8 cellular contexts compared by ENCODE assay signal in the genomic region with DNA sequence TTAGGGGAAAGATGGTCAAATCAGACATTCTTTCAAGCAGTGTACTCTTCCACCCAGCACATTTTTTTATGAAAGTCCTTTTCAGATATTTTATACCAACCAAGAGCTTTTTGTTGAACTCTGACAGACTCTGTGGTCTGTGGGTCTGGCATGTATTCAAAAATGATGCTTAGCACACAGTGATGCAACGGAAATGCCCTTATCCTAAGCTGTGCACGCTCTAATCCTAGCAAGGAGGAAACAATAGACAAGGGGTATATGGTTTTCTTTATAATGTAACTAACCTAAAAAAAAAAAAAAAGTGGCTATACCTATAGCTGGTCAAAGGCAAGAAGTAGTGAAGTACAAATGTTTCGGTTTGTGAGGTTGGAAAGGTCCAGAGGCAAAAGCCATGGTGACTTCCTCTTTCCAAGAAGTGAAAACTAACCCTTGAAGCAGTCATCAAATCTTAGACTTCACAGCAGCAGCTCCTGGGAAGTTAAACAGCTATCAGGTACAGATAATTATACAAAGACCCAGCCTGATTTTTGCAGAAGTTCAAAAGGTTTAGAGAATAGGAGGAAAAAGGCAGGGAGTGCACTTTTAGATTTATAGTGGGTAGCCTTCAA.
DNase-seq lines count a peak whose midpoint lies in the region; ATAC-seq lines count a peak whose summit lies in the region.

No MANE protein-coding gene starts in this region.

- DNase-seq in Right ventricle myocardium inferior (ENCODE audit: missing footprints) (no peak), cardiac septum (ENCODE audit: low spot score) (no peak), HT1080 (ENCODE audit: low read depth) (peak; percentile 94), amniotic epithelial cell (ENCODE audit: low read depth) (peak; percentile 97), left lobe of liver (ENCODE audit: low spot score) (no peak), hypothalamus (lab: John Stamatoyannopoulos, UW) (no peak), D341Med (ENCODE audit: low spot score) (no peak), NCI-H2196 treated with DMSO at 0.1 percent for 48 hours (lab: John Stamatoyannopoulos, UW; ENCODE audit: unreplicated experiment) (no peak)

- ATAC-seq in Right ventricle myocardium inferior = peak; percentile 45
- ATAC-seq in left lobe of liver = peak; percentile 44

- intact Hi-C loops in Right ventricle myocardium inferior (cut with DNase I) (loop anchor here (5.0 kb wide), 1 partner anchor 50 kb away; no protein-coding TSS in a partner anchor), cardiac septum (cut with DNase I) (no loop called here)

Comparison
In these comparisons a context has a peak if more than half of its experiments do, and no peak if none do; other contexts are left out.
1. DNase-seq: peak in HT1080 (single experiment) and amniotic epithelial cell (single experiment); none in Right ventricle myocardium inferior (single experiment), cardiac septum (single experiment), left lobe of liver (single experiment), hypothalamus (0 of 51), D341Med (single experiment) and NCI-H2196 treated with DMSO at 0.1 percent for 48 hours (single experiment).